Comparison of ENCODE assay signal across 1 cellular context in the genomic region with DNA sequence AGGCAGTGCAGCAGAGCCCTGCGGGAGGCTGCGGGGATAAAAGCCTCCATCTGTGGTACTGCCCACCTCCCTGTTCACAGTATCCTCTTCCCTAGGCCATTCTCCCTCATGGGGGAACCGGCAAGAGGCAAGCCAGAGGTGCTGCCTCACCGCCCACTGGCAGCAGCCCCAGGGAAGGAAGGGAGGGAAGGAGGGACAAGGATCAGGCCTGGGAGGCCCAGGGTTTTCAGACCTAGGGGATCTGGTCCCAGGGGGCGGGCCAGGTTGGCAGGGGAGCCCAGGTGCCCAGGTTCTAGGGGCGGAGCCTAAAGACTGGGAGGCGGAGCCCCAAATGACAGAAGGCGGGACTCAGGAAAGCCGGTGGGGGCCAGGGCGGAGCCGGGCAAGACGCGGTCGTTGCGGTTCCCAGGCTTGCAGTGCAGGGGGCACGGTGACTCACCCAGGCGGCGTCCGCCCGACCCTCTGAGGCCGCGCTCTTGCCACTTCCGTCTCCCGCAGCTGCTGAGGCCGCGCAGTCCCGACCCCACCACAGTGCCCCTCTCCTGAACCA.
TF ChIP-seq lines count a peak whose summit lies in the region.

No MANE protein-coding gene starts in this region.

TF ChIP-seq in HCT116, 20 proteins besides CTCF, POLR2A, EP300 and RAD21 (continued from another document):
- TF ChIP-seq REST (IDR thresholded peaks at IDR 0.05; ENCODE audit: low read depth), result no peak
